ENCODE assay signal across 13 cellular contexts in genomic region chr5:98069876-98070512, GRCh38.
DNase-seq lines count a peak whose midpoint lies in the region; ATAC-seq and TF ChIP-seq lines count a peak whose summit lies in the region.
"Had no signal": no experiment of that assay in that cellular context is flagged by ENCODE, and none has a peak within 500 bp of the region (broad histone marks: within the 10 kb centered on the region; RNA-seq: fewer than 3 reads in every experiment).

No MANE protein-coding gene starts in this region.

- no peaks in the 10 kb centered on the region for H3K36me3 ChIP-seq in spleen
- H3K36me3 ChIP-seq: heart right ventricle had no signal

- H3K27me3 Mint-ChIP-seq in activated T-cell treated with anti-CD3 and anti-CD28 coated beads, Interleukin-2, amount 50 U/mL, for 4 hours (ENCODE audit: low read depth): no peaks in the 10 kb centered on the region
- H3K27me3 Mint-ChIP-seq in stimulated activated naive CD8-positive, alpha-beta T cell treated with anti-CD3 and anti-CD28 coated beads, Interleukin-15, amount 100 ng/mL, for 72 hours: peaks cover 13% of the 10 kb centered on the region
- no peaks in the 10 kb centered on the region for H3K27me3 Mint-ChIP-seq in osteocyte (ENCODE audit: unreplicated experiment)

- H3K27ac ChIP-seq in spleen: no peak overlapping the region
- H3K27ac ChIP-seq: heart right ventricle had no signal

- no peaks in the 10 kb centered on the region for H3K9me3 Mint-ChIP-seq in activated T-cell treated with anti-CD3 and anti-CD28 coated beads, Interleukin-2, amount 50 U/mL, for 4 hours
- H3K9me3 Mint-ChIP-seq in stimulated activated naive CD8-positive, alpha-beta T cell treated with anti-CD3 and anti-CD28 coated beads, Interleukin-15, amount 100 ng/mL, for 72 hours: peaks cover 9 to 13% of the 10 kb centered on the region in 2 donors
- H3K9me3 Mint-ChIP-seq in osteocyte (ENCODE audit: unreplicated experiment): peaks cover 6% of the 10 kb centered on the region

- DNase-seq in activated T-cell treated with anti-CD3 and anti-CD28 coated beads, Interleukin-2, amount 50 U/mL, for 4 hours: no peak
- no peak for DNase-seq in activated T-cell treated with anti-CD3 and anti-CD28 coated beads, Interleukin-2, amount 50 U/mL, for 1 hour
- DNase-seq in M059J (ENCODE audit: low read depth) (peak; percentile 51), spleen (no peak), osteocyte (ENCODE audit: extremely low spot score, unreplicated experiment) (no peak), 8988T (no peak)
- no peak for DNase-seq in stimulated activated naive CD8-positive, alpha-beta T cell treated with anti-CD3 and anti-CD28 coated beads, Interleukin-15, amount 100 ng/mL, for 72 hours
- DNase-seq: cortex of kidney, heart right ventricle, NCI-H774, T-helper 9 cell had no signal

- H3K27ac Mint-ChIP-seq in stimulated activated naive CD8-positive, alpha-beta T cell treated with anti-CD3 and anti-CD28 coated beads, Interleukin-15, amount 100 ng/mL, for 72 hours: no peak overlapping the region
- no peak overlapping the region for H3K27ac Mint-ChIP-seq in osteocyte (ENCODE audit: unreplicated experiment)
- H3K27ac Mint-ChIP-seq: stimulated activated effector memory CD8-positive, alpha-beta T cell treated with anti-CD3 and anti-CD28 coated beads, Interleukin-12 subunit alpha, Interleukin-12 subunit beta, amount 100 ng/mL, for 72 hours had no signal

- intact Hi-C loops in spleen (cut with DNase I; ENCODE audit: low total_unique reads): no loop called here

- no peak overlapping the region for H3K4me3 Mint-ChIP-seq in activated T-cell treated with anti-CD3 and anti-CD28 coated beads, Interleukin-2, amount 50 U/mL, for 4 hours
- H3K4me3 Mint-ChIP-seq in stimulated activated naive CD8-positive, alpha-beta T cell treated with anti-CD3 and anti-CD28 coated beads, Interleukin-15, amount 100 ng/mL, for 72 hours: no peak overlapping the region
- H3K4me3 Mint-ChIP-seq in osteocyte (ENCODE audit: unreplicated experiment): no peak overlapping the region
- H3K4me3 Mint-ChIP-seq: stimulated activated effector memory CD8-positive, alpha-beta T cell treated with anti-CD3 and anti-CD28 coated beads, Interleukin-12 subunit alpha, Interleukin-12 subunit beta, amount 100 ng/mL, for 72 hours had no signal

- no peaks in the 10 kb centered on the region for H3K27me3 ChIP-seq in spleen (replicated peaks in 1 of 7)
- H3K27me3 ChIP-seq: heart right ventricle had no signal

- no peak overlapping the region for H3K4me3 ChIP-seq in spleen
- H3K4me3 ChIP-seq: heart right ventricle had no signal

- no peaks in the 10 kb centered on the region for H3K4me1 ChIP-seq in spleen
- H3K4me1 ChIP-seq: heart right ventricle had no signal

- WGBS in spleen, 5 donors: 63 to 82% (median 70%) methylated on average over 1 of the region's 1 CpG

- ATAC-seq in activated T-cell treated with anti-CD3 and anti-CD28 coated beads, Interleukin-2, amount 50 U/mL, for 4 hours: peak; percentile 74 to 76
- ATAC-seq in HG02642 (IDR thresholded peaks at IDR 0.05; ENCODE audit: poor library complexity, unreplicated experiment): peak; percentile 56
- peak; percentile 84 for ATAC-seq in stimulated activated naive CD8-positive, alpha-beta T cell treated with anti-CD3 and anti-CD28 coated beads, Interleukin-15, amount 100 ng/mL, for 72 hours
- ATAC-seq: heart right ventricle; stimulated activated effector memory CD8-positive, alpha-beta T cell treated with anti-CD3 and anti-CD28 coated beads, Interleukin-12 subunit alpha, Interleukin-12 subunit beta, amount 100 ng/mL, for 72 hours had no signal

- H3K9me3 ChIP-seq in spleen: no peaks in the 10 kb centered on the region
- H3K9me3 ChIP-seq: heart right ventricle had no signal

- no peaks in the 10 kb centered on the region for H3K36me3 Mint-ChIP-seq in activated T-cell treated with anti-CD3 and anti-CD28 coated beads, Interleukin-2, amount 50 U/mL, for 4 hours (ENCODE audit: insufficient read depth)
- no peaks in the 10 kb centered on the region for H3K36me3 Mint-ChIP-seq in osteocyte (ENCODE audit: unreplicated experiment)
- H3K36me3 Mint-ChIP-seq: stimulated activated effector memory CD8-positive, alpha-beta T cell treated with anti-CD3 and anti-CD28 coated beads, Interleukin-12 subunit alpha, Interleukin-12 subunit beta, amount 100 ng/mL, for 72 hours had no signal

- H3K4me1 Mint-ChIP-seq in activated T-cell treated with anti-CD3 and anti-CD28 coated beads, Interleukin-2, amount 50 U/mL, for 4 hours (ENCODE audit: low read depth): peaks cover 6% of the 10 kb centered on the region
- peaks cover 10% of the 10 kb centered on the region for H3K4me1 Mint-ChIP-seq in stimulated activated naive CD8-positive, alpha-beta T cell treated with anti-CD3 and anti-CD28 coated beads, Interleukin-15, amount 100 ng/mL, for 72 hours
- no peaks in the 10 kb centered on the region for H3K4me1 Mint-ChIP-seq in osteocyte (ENCODE audit: unreplicated experiment)
- H3K4me1 Mint-ChIP-seq: stimulated activated effector memory CD8-positive, alpha-beta T cell treated with anti-CD3 and anti-CD28 coated beads, Interleukin-12 subunit alpha, Interleukin-12 subunit beta, amount 100 ng/mL, for 72 hours had no signal

- TF ChIP-seq CTCF in spleen (IDR thresholded peaks at IDR 0.05 in 8 of 11, conservative IDR thresholded peaks at IDR 0.05 in 3 of 11) (no peak), osteocyte (IDR thresholded peaks at IDR 0.05) (no peak)

- no peak for TF ChIP-seq POLR2A in spleen (IDR thresholded peaks at IDR 0.05)
